Comparison of ENCODE assay signal across 8 cellular contexts in the genomic region with DNA sequence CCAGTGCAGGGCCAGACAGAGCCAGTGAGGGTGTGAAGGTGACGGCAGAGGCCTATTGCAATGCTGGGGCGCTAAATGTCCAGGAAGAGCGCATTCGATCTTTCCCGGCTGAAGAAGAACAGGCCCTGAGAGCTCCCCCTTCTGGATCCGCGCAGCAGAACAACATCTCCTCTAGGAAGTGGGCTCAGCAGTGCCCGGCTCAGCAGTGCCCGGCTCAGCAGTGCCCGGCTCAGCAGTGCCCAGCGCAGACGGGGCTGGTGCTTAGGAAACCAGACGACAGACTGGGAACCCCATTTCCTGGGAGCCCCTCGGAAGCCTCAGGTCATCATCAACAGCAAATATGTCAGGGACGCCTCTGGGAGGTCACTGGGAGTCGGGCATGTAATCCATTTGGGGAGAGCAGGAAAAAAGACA. TPM values are rescaled to one million over a fixed set of nuclear protein-coding genes. Genes with fewer than 3 reads are reported as not detected.
DNase-seq lines count a peak whose midpoint lies in the region; ATAC-seq and TF ChIP-seq lines count a peak whose summit lies in the region.

No MANE protein-coding gene starts in this region.

- no peak overlapping the region for H3K27ac ChIP-seq in BLaER1 treated with 17β-estradiol and CSF1 and Interleukin-3, amounts not matched to agents 10 nM and 100 nM
- H3K27ac ChIP-seq in GM23338 (ENCODE audit: low read depth) = no peak overlapping the region

- peaks cover 0 to 33% (median 7%) of the 10 kb centered on the region in 11 experiments; a peak in 8 of 22 replicates for H4K20me1 ChIP-seq in BLaER1 treated with 17β-estradiol and CSF1 and Interleukin-3, amounts not matched to agents 10 nM and 100 nM
- H4K20me1 ChIP-seq in GM23338 (replicated peaks; ENCODE audit: insufficient read depth) = no peaks in the 10 kb centered on the region

- H3K4me2 ChIP-seq in BLaER1 treated with 17β-estradiol and CSF1 and Interleukin-3, amounts not matched to agents 10 nM and 100 nM = peak overlapping the region; percentile 23 to 93 (median 57); a peak in 21 of 22 replicates
- no peak overlapping the region for H3K4me2 ChIP-seq in GM23338

- H3K4me3 Mint-ChIP-seq in GM23338 = no peak overlapping the region
- no peak overlapping the region for H3K4me3 Mint-ChIP-seq in activated CD8-positive, alpha-beta T cell treated with anti-CD3 and anti-CD28 coated beads, Interleukin-2, amount 10 ng/mL, durations not matched to agents 7 days and 5 days

- peaks cover 40 to 49% (median 46%) of the 10 kb centered on the region in 10 experiments for H3K4me1 ChIP-seq in BLaER1 treated with 17β-estradiol and CSF1 and Interleukin-3, amounts not matched to agents 10 nM and 100 nM
- peaks cover 4% of the 10 kb centered on the region for H3K4me1 ChIP-seq in GM23338 (ENCODE audit: insufficient read depth)

- H3K4me3 ChIP-seq in BLaER1 treated with 17β-estradiol and CSF1 and Interleukin-3, amounts not matched to agents 10 nM and 100 nM = no peak overlapping the region
- no peak overlapping the region for H3K4me3 ChIP-seq in GM23338

- H2AFZ ChIP-seq in GM23338 = no peak overlapping the region

- peak; percentile 70 to 86 for TF ChIP-seq CTCF in GM23338 (conservative IDR thresholded peaks at IDR 0.05; ENCODE audit: low read depth in 2 of 2)

- H3K27me3 Mint-ChIP-seq in GM23338 (ENCODE audit: insufficient read depth, low read depth, poor library complexity) = peaks cover 26% of the 10 kb centered on the region
- peaks cover 39% of the 10 kb centered on the region for H3K27me3 Mint-ChIP-seq in activated CD8-positive, alpha-beta T cell treated with anti-CD3 and anti-CD28 coated beads, Interleukin-2, amount 10 ng/mL, durations not matched to agents 7 days and 5 days (ENCODE audit: low read depth)

- no peaks in the 10 kb centered on the region for H3K79me2 ChIP-seq in GM23338 (replicated peaks; ENCODE audit: insufficient read depth)

- peaks cover 20% of the 10 kb centered on the region for H3K36me3 Mint-ChIP-seq in GM23338 (ENCODE audit: low read depth)
- H3K36me3 Mint-ChIP-seq in activated CD8-positive, alpha-beta T cell treated with anti-CD3 and anti-CD28 coated beads, Interleukin-2, amount 10 ng/mL, durations not matched to agents 7 days and 5 days (ENCODE audit: low read depth) = peaks cover 3% of the 10 kb centered on the region

- 0 out of 22 replicates have a peak overlapping the region, but pooled peaks of 1 of the 11 experiments have one; percentile 16 for H3K9ac ChIP-seq in BLaER1 treated with 17β-estradiol and CSF1 and Interleukin-3, amounts not matched to agents 10 nM and 100 nM

- H3K27ac Mint-ChIP-seq in GM23338 = no peak overlapping the region
- H3K27ac Mint-ChIP-seq in activated CD8-positive, alpha-beta T cell treated with anti-CD3 and anti-CD28 coated beads, Interleukin-2, amount 10 ng/mL, durations not matched to agents 7 days and 5 days = no peak overlapping the region

- peaks cover 6 to 23% (median 10%) of the 10 kb centered on the region in 11 experiments; a peak in 20 of 22 replicates for H3K27me3 ChIP-seq in BLaER1 treated with 17β-estradiol and CSF1 and Interleukin-3, amounts not matched to agents 10 nM and 100 nM
- H3K27me3 ChIP-seq in GM23338 (ENCODE audit: insufficient read depth) = peaks cover 11% of the 10 kb centered on the region; the same call in 1 of the 2 replicates

- H3F3A ChIP-seq in GM23338 (replicated peaks; ENCODE audit: low read depth) = no peaks in the 10 kb centered on the region

- H3K9me3 Mint-ChIP-seq in GM23338 = peaks cover 19% of the 10 kb centered on the region
- H3K9me3 Mint-ChIP-seq in activated CD8-positive, alpha-beta T cell treated with anti-CD3 and anti-CD28 coated beads, Interleukin-2, amount 10 ng/mL, durations not matched to agents 7 days and 5 days (ENCODE audit: insufficient read depth) = peaks cover 11% of the 10 kb centered on the region

- DNase-seq in GM23338 (ENCODE audit: low spot score) (peak; percentile 91), NCI-H526 (lab: John Stamatoyannopoulos, UW) (peak; percentile 50 to 93), fibroblast of gingiva (ENCODE audit: low read depth) (peak; percentile 29), non-pigmented ciliary epithelial cell (ENCODE audit: low read depth) (peak; percentile 2)
- peak; percentile 69 for DNase-seq in activated CD8-positive, alpha-beta T cell treated with anti-CD3 and anti-CD28 coated beads, Interleukin-2, amount 10 ng/mL, durations not matched to agents 7 days and 5 days

- POLR2A ChIA-PET in activated CD8-positive, alpha-beta T cell treated with anti-CD3 and anti-CD28 coated beads, Interleukin-2, amount 10 ng/mL, durations not matched to agents 7 days and 5 days (lab: Charles Lee) = no interaction called here

- peaks cover 0 to 10% (median 0%) of the 10 kb centered on the region in 11 experiments; a peak in 1 of 22 replicates for H3K36me3 ChIP-seq in BLaER1 treated with 17β-estradiol and CSF1 and Interleukin-3, amounts not matched to agents 10 nM and 100 nM
- H3K36me3 ChIP-seq in GM23338 (ENCODE audit: insufficient read depth) = no peaks in the 10 kb centered on the region

- H3K9me2 ChIP-seq in GM23338 (ENCODE audit: insufficient read depth) = no peaks in the 10 kb centered on the region

- ATAC-seq in GM23338 = peak; percentile 71
- ATAC-seq in activated CD8-positive, alpha-beta T cell treated with anti-CD3 and anti-CD28 coated beads, Interleukin-2, amount 10 ng/mL, durations not matched to agents 7 days and 5 days = no peak
- no peak for ATAC-seq in HG03135 (IDR thresholded peaks at IDR 0.05; ENCODE audit: unreplicated experiment)
- no peak for ATAC-seq in HG02840 (IDR thresholded peaks at IDR 0.05; ENCODE audit: low FRiP score, unreplicated experiment)

- peaks cover 11 to 16% (median 13%) of the 10 kb centered on the region in 11 experiments for H3K9me3 ChIP-seq in BLaER1 treated with 17β-estradiol and CSF1 and Interleukin-3, amounts not matched to agents 10 nM and 100 nM (replicated peaks in 1 of 11)

- H3K4me1 Mint-ChIP-seq in GM23338 = peaks cover 8% of the 10 kb centered on the region
- H3K4me1 Mint-ChIP-seq in activated CD8-positive, alpha-beta T cell treated with anti-CD3 and anti-CD28 coated beads, Interleukin-2, amount 10 ng/mL, durations not matched to agents 7 days and 5 days (ENCODE audit: low read depth) = peaks cover 16% of the 10 kb centered on the region

- CTCF ChIA-PET in activated CD8-positive, alpha-beta T cell treated with anti-CD3 and anti-CD28 coated beads, Interleukin-2, amount 10 ng/mL, durations not matched to agents 7 days and 5 days (lab: Charles Lee) = interaction anchor here (0.6 to 6.3 kb wide), 19 partner anchors 8 to 256 kb away, joined by 3 to 82 read pairs (median 4); a partner anchor contains a TSS

TF ChIP-seq in GM23338, 12 proteins besides CTCF, POLR2A, EP300 and RAD21 (continues in another document):
- TF ChIP-seq, protein P1, sequence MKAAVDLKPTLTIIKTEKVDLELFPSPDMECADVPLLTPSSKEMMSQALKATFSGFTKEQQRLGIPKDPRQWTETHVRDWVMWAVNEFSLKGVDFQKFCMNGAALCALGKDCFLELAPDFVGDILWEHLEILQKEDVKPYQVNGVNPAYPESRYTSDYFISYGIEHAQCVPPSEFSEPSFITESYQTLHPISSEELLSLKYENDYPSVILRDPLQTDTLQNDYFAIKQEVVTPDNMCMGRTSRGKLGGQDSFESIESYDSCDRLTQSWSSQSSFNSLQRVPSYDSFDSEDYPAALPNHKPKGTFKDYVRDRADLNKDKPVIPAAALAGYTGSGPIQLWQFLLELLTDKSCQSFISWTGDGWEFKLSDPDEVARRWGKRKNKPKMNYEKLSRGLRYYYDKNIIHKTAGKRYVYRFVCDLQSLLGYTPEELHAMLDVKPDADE (IDR thresholded peaks at IDR 0.05) = no peak
- TF ChIP-seq EZH2 (IDR thresholded peaks at IDR 0.05; ENCODE audit: low read depth, unreplicated experiment) (no peak), ZNF331 (CRISPR knock-in tag; IDR thresholded peaks at IDR 0.05; ENCODE audit: low read depth) (peak; percentile 62; the same call in 1 of the 2 replicates), NANOG (IDR thresholded peaks at IDR 0.05; ENCODE audit: borderline replicate concordance) (no peak), STAT1 (IDR thresholded peaks at IDR 0.05; ENCODE audit: unreplicated experiment) (no peak), CREB1 (CRISPR knock-in tag; IDR thresholded peaks at IDR 0.05; ENCODE audit: low read depth) (no peak)

RNA-seq across cellular contexts. Expression of a gene that starts 4.7 kb away (rescaled TPM):
- total RNA-seq in GM23338 (2014; rRNA removed; shearing (Covaris generic)) = 6.1 and 13.3 TPM in 2 replicates
- polyA plus RNA-seq in GM23338 (2016; fragmentation: Nextera tagmentation; extraction: Ambion mirVana) = 2.6 and 3.1 TPM in 2 replicates
- 10 to 100 TPM; 12.2 to 13.8 TPM for total RNA-seq in activated CD8-positive, alpha-beta T cell treated with anti-CD3 and anti-CD28 coated beads, Interleukin-2, amount 10 ng/mL, durations not matched to agents 7 days and 5 days

RNA-seq across cellular contexts. Expression of a gene that starts 8.0 kb away (rescaled TPM):
- total RNA-seq in GM23338 (2014; rRNA removed; shearing (Covaris generic)) = 11.3 and 14.7 TPM in 2 replicates
- 2.6 and 2.9 TPM in 2 replicates for polyA plus RNA-seq in GM23338 (2016; fragmentation: Nextera tagmentation; extraction: Ambion mirVana)
- total RNA-seq in activated CD8-positive, alpha-beta T cell treated with anti-CD3 and anti-CD28 coated beads, Interleukin-2, amount 10 ng/mL, durations not matched to agents 7 days and 5 days = not detected

RNA-seq across cellular contexts. Expression of a gene that starts 38.2 kb away (rescaled TPM):
- 1.2 and 2.2 TPM in 2 replicates for total RNA-seq in GM23338 (2014; rRNA removed; shearing (Covaris generic))
- 3.2 and 3.4 TPM in 2 replicates for polyA plus RNA-seq in GM23338 (2016; fragmentation: Nextera tagmentation; extraction: Ambion mirVana)
- 1 to 10 TPM; 6.8 to 7.4 TPM for total RNA-seq in activated CD8-positive, alpha-beta T cell treated with anti-CD3 and anti-CD28 coated beads, Interleukin-2, amount 10 ng/mL, durations not matched to agents 7 days and 5 days

RNA-seq across cellular contexts. Expression of a gene that starts 42.1 kb away (rescaled TPM):
- 27.1 and 41.1 TPM in 2 replicates for total RNA-seq in GM23338 (2014; rRNA removed; shearing (Covaris generic))
- polyA plus RNA-seq in GM23338 (2016; fragmentation: Nextera tagmentation; extraction: Ambion mirVana) = 11.4 and 13.1 TPM in 2 replicates
- 10 to 100 TPM; 48.0 to 49.5 TPM for total RNA-seq in activated CD8-positive, alpha-beta T cell treated with anti-CD3 and anti-CD28 coated beads, Interleukin-2, amount 10 ng/mL, durations not matched to agents 7 days and 5 days

Comparison
In these comparisons a context has a peak if more than half of its experiments do, and no peak if none do; other contexts are left out.
1. DNase-seq: peak in every context shown above with its lines; median percentile 91 in GM23338; 72 in NCI-H526; 69 in activated CD8-positive, alpha-beta T cell treated with anti-CD3 and anti-CD28 coated beads, Interleukin-2, amount 10 ng/mL, durations not matched to agents 7 days and 5 days; 29 in fibroblast of gingiva; 2 in non-pigmented ciliary epithelial cell.
2. RNA of a gene that starts 8.0 kb away (total RNA-seq): 11.3 to 14.7 TPM in GM23338; not detected in activated CD8-positive, alpha-beta T cell treated with anti-CD3 and anti-CD28 coated beads, Interleukin-2, amount 10 ng/mL, durations not matched to agents 7 days and 5 days; every median in the first group is over 10 times any median in the second.